Comparison of ENCODE assay signal across 21 cellular contexts in genomic region chr1:161839591-161839990, GRCh38.
DNase-seq lines count a peak whose midpoint lies in the region; ATAC-seq and TF ChIP-seq lines count a peak whose summit lies in the region.
"Had no signal": no experiment of that assay in that cellular context is flagged by ENCODE, and none has a peak within 500 bp of the region (broad histone marks: within the 10 kb centered on the region; RNA-seq: fewer than 3 reads in every experiment).

No MANE protein-coding gene starts in this region.

- no peak for TF ChIP-seq POLR2A in GM18505 (IDR thresholded peaks at IDR 0.05; ENCODE audit: borderline replicate concordance, extremely low read depth, insufficient read depth, insufficient read length)

- no peak for ATAC-seq in CD8-positive, alpha-beta T cell
- no peak for ATAC-seq in GM18505 (IDR thresholded peaks at IDR 0.05; ENCODE audit: unreplicated experiment)
- no peak for ATAC-seq in GM21576 (IDR thresholded peaks at IDR 0.05; ENCODE audit: unreplicated experiment)

- H3K4me3 Mint-ChIP-seq in CD8-positive, alpha-beta T cell: no peak overlapping the region
- H3K4me3 Mint-ChIP-seq in neural progenitor cell: no peak overlapping the region
- H3K4me3 Mint-ChIP-seq: B cell; CD4-positive, CD25-positive, alpha-beta regulatory T cell; CD8-positive, alpha-beta memory T cell had no signal

- H3K9me3 Mint-ChIP-seq in CD8-positive, alpha-beta T cell: peaks cover 3% of the 10 kb centered on the region
- no peaks in the 10 kb centered on the region for H3K9me3 Mint-ChIP-seq in neural progenitor cell
- H3K9me3 Mint-ChIP-seq: CD8-positive, alpha-beta memory T cell had no signal

- no peaks in the 10 kb centered on the region for H3K27me3 Mint-ChIP-seq in CD8-positive, alpha-beta T cell (ENCODE audit: low read depth)
- no peaks in the 10 kb centered on the region for H3K27me3 Mint-ChIP-seq in neural progenitor cell (ENCODE audit: insufficient read depth, low read depth)
- H3K27me3 Mint-ChIP-seq: B cell; CD4-positive, CD25-positive, alpha-beta regulatory T cell; CD8-positive, alpha-beta memory T cell had no signal

- no peaks in the 10 kb centered on the region for H3K79me2 ChIP-seq in KMS-11 (ENCODE audit: insufficient read depth, low read depth)
- H3K79me2 ChIP-seq in neural progenitor cell (ENCODE audit: low read depth): no peaks in the 10 kb centered on the region

- H3K4me2 ChIP-seq in KMS-11 (peak overlapping the region; percentile 32; the same call in 1 of the 2 replicates), neural progenitor cell (no peak overlapping the region)
- H3K4me2 ChIP-seq: BLaER1 had no signal

- H3F3A ChIP-seq in neural progenitor cell (ENCODE audit: low read depth): no peaks in the 10 kb centered on the region

- peak; percentile 9 for DNase-seq in DMS 273 (lab: John Stamatoyannopoulos, UW; ENCODE audit: unreplicated experiment)
- no peak for DNase-seq in DMS 273 treated with DMSO at 0.1 percent for 48 hours (lab: John Stamatoyannopoulos, UW)
- DNase-seq in CD8-positive, alpha-beta T cell: no peak
- no peak for DNase-seq in neural progenitor cell (ENCODE audit: low spot score)
- DNase-seq in tibial artery: no peak
- DNase-seq: CD4-positive, CD25-positive, alpha-beta regulatory T cell; CD8-positive, alpha-beta memory T cell; DMS153; DND-41; GDM1; GM23248; H7; HCEC 1CT had no signal

- H3K36me3 Mint-ChIP-seq in CD8-positive, alpha-beta T cell: peaks cover 78% of the 10 kb centered on the region
- peaks cover 2% of the 10 kb centered on the region for H3K36me3 Mint-ChIP-seq in neural progenitor cell

- no peak overlapping the region for H2AFZ ChIP-seq in KMS-11 (ENCODE audit: low read depth)
- no peak overlapping the region for H2AFZ ChIP-seq in neural progenitor cell (replicated peaks)
- H2AFZ ChIP-seq: GM23248 had no signal

- intact Hi-C loops in CD8-positive, alpha-beta T cell (cut with DNase I, micrococcal nuclease): no loop called here
- intact Hi-C loops in tibial artery (cut with DNase I; ENCODE audit: low total_unique reads): no loop called here

- H4K20me1 ChIP-seq in KMS-11 (ENCODE audit: insufficient read depth): no peaks in the 10 kb centered on the region
- H4K20me1 ChIP-seq in neural progenitor cell (ENCODE audit: low read depth): no peaks in the 10 kb centered on the region
- H4K20me1 ChIP-seq: BLaER1 had no signal

- H3K36me3 ChIP-seq in CD8-positive, alpha-beta T cell (ENCODE audit: insufficient read depth, low read length): no peaks in the 10 kb centered on the region
- no peaks in the 10 kb centered on the region for H3K36me3 ChIP-seq in KMS-11 (ENCODE audit: insufficient read depth)
- H3K36me3 ChIP-seq in neural progenitor cell: no peaks in the 10 kb centered on the region
- peaks cover 0 to 9% (median 0%) of the 10 kb centered on the region in 3 donors for H3K36me3 ChIP-seq in tibial artery

- H3K9me3 ChIP-seq in CD8-positive, alpha-beta T cell (ENCODE audit: low read length): no peaks in the 10 kb centered on the region
- H3K9me3 ChIP-seq in neural progenitor cell (ENCODE audit: low read depth) (no peaks in the 10 kb centered on the region), tibial artery (no peaks in the 10 kb centered on the region)
- H3K9me3 ChIP-seq: BLaER1 had no signal

- POLR2A ChIA-PET in CD8-positive, alpha-beta T cell (lab: Charles Lee): no interaction called here

- CTCF ChIA-PET in CD8-positive, alpha-beta T cell (lab: Charles Lee): interaction anchor here (1.7 kb wide), 1 partner anchor 198 kb away, joined by 4 read pairs; no protein-coding TSS in a partner anchor

- no peaks in the 10 kb centered on the region for H3K4me1 Mint-ChIP-seq in CD8-positive, alpha-beta T cell (ENCODE audit: low read depth)
- H3K4me1 Mint-ChIP-seq in neural progenitor cell: no peaks in the 10 kb centered on the region
- H3K4me1 Mint-ChIP-seq: B cell had no signal

- no peak overlapping the region for H3K4me3 ChIP-seq in CD8-positive, alpha-beta T cell (ENCODE audit: low read depth, low read length)
- H3K4me3 ChIP-seq in KMS-11 (IDR thresholded peaks at IDR 0.05; ENCODE audit: insufficient read depth, low read depth, low read length): no peak overlapping the region
- no peak overlapping the region for H3K4me3 ChIP-seq in neural progenitor cell
- H3K4me3 ChIP-seq in tibial artery: no peak overlapping the region
- H3K4me3 ChIP-seq: BLaER1, GM12878, GM23248 had no signal

- H3K27me3 ChIP-seq in CD8-positive, alpha-beta T cell (ENCODE audit: insufficient read depth, low read length): no peaks in the 10 kb centered on the region
- no peaks in the 10 kb centered on the region for H3K27me3 ChIP-seq in KMS-11 (ENCODE audit: insufficient read depth, low read depth)
- H3K27me3 ChIP-seq in neural progenitor cell: no peaks in the 10 kb centered on the region
- H3K27me3 ChIP-seq in tibial artery: no peaks in the 10 kb centered on the region
- H3K27me3 ChIP-seq: BLaER1 had no signal

- H3K9ac ChIP-seq in KMS-11: no peak overlapping the region
- H3K9ac ChIP-seq in neural progenitor cell: no peak overlapping the region
- H3K9ac ChIP-seq: BLaER1, GM23248 had no signal

- TF ChIP-seq CTCF in CD8-positive, alpha-beta T cell (IDR thresholded peaks at IDR 0.05): no peak
- TF ChIP-seq CTCF in KMS-11 (conservative IDR thresholded peaks at IDR 0.05; ENCODE audit: low read depth, low read length): no peak
- no peak for TF ChIP-seq CTCF in neural progenitor cell (IDR thresholded peaks at IDR 0.05)
- TF ChIP-seq CTCF in tibial artery (IDR thresholded peaks at IDR 0.05): no peak

- H3K4me1 ChIP-seq in CD8-positive, alpha-beta T cell (ENCODE audit: insufficient read depth, low read length): no peaks in the 10 kb centered on the region
- peaks cover 65% of the 10 kb centered on the region for H3K4me1 ChIP-seq in KMS-11 (ENCODE audit: low read depth, poor library complexity, severe bottlenecking)
- H3K4me1 ChIP-seq in neural progenitor cell: no peaks in the 10 kb centered on the region
- H3K4me1 ChIP-seq in tibial artery: peaks cover 0 to 7% (median 0%) of the 10 kb centered on the region in 4 donors
- H3K4me1 ChIP-seq: BLaER1 had no signal

- peak overlapping the region; percentile 1 for H3K27ac Mint-ChIP-seq in CD8-positive, alpha-beta T cell
- H3K27ac Mint-ChIP-seq in neural progenitor cell: peak overlapping the region; percentile 0
- H3K27ac Mint-ChIP-seq: B cell; CD8-positive, alpha-beta memory T cell had no signal

- no peak overlapping the region for H3K27ac ChIP-seq in CD8-positive, alpha-beta T cell (ENCODE audit: low read depth, low read length)
- H3K27ac ChIP-seq in KMS-11: no peak overlapping the region
- no peak overlapping the region for H3K27ac ChIP-seq in neural progenitor cell
- no peak overlapping the region for H3K27ac ChIP-seq in tibial artery
- H3K27ac ChIP-seq: 22Rv1, BLaER1, C4-2B, GM23248 had no signal
